In genomic region chr16:85387731-85388295, GRCh38 we compare ENCODE assay signal across 27 cellular contexts.
"Had no signal": no experiment of that assay in that cellular context is flagged by ENCODE, and none has a peak within 500 bp of the region (broad histone marks: within the 10 kb centered on the region; RNA-seq: fewer than 3 reads in every experiment).

No MANE protein-coding gene starts in this region.

- H3K36me3 ChIP-seq: ascending aorta, breast epithelium, cardiac muscle cell, WERI-Rb-1 had no signal

- H3K9me3 ChIP-seq: ascending aorta, breast epithelium had no signal

- H3K4me3 ChIP-seq: ascending aorta, breast epithelium, cardiac muscle cell, coronary artery, dorsolateral prefrontal cortex had no signal

- DNase-seq: activated B cell treated with CpG ODN at 0.5 μM for 24 hours; activated CD4-positive, alpha-beta T cell treated with anti-CD3 and anti-CD28 coated beads for 48 hours; activated CD4-positive, alpha-beta T cell treated with anti-CD3 and anti-CD28 coated beads, Interleukin-2, amount 50 U/mL, for 1 hour; activated CD4-positive, alpha-beta T cell treated with anti-CD3 and anti-CD28 coated beads, Interleukin-2, amount 50 U/mL, for 48 hours; activated CD8-positive, alpha-beta memory T cell treated with anti-CD3 and anti-CD28 coated beads for 24 hours; activated CD8-positive, alpha-beta T cell treated with anti-CD3 and anti-CD28 coated beads for 36 hours; activated gamma-delta T cell; activated naive CD4-positive, alpha-beta T cell; activated T-cell treated with anti-CD3 and anti-CD28 coated beads, Interleukin-2, amount 50 U/mL, for 4 hours; central memory CD4-positive, alpha-beta T cell; cerebellar nuclear complex; effector memory CD4-positive, alpha-beta T cell; endodermal cell; foreskin fibroblast; T1000 had no signal

- H3K27ac ChIP-seq: ascending aorta, breast epithelium, cardiac muscle cell, coronary artery, dorsolateral prefrontal cortex, WERI-Rb-1 had no signal

- H3K27me3 ChIP-seq: ascending aorta, breast epithelium, cardiac muscle cell, dorsolateral prefrontal cortex had no signal

- FAIRE-seq: frontal cortex had no signal

- ATAC-seq: activated CD4-positive, CD25-positive, alpha-beta regulatory T cell treated with anti-CD3 and anti-CD28 coated beads, Interleukin-2, amount 50 U/mL, for 24 hours; activated CD8-positive, alpha-beta T cell treated with anti-CD3 and anti-CD28 coated beads for 36 hours; activated naive CD4-positive, alpha-beta T cell treated with anti-CD3 and anti-CD28 coated beads, Interleukin-2, amount 50 U/mL, for 72 hours; activated T-cell treated with anti-CD3 and anti-CD28 coated beads, Interleukin-2, amount 50 U/mL, for 4 hours; activated T-helper 17 cell treated with anti-CD3 and anti-CD28 coated beads, Interleukin-2, amount 50 U/mL, for 72 hours; esophagus mucosa; T-helper 17 cell had no signal
